Comparison of ENCODE assay signal across 1 cellular context in the genomic region with DNA sequence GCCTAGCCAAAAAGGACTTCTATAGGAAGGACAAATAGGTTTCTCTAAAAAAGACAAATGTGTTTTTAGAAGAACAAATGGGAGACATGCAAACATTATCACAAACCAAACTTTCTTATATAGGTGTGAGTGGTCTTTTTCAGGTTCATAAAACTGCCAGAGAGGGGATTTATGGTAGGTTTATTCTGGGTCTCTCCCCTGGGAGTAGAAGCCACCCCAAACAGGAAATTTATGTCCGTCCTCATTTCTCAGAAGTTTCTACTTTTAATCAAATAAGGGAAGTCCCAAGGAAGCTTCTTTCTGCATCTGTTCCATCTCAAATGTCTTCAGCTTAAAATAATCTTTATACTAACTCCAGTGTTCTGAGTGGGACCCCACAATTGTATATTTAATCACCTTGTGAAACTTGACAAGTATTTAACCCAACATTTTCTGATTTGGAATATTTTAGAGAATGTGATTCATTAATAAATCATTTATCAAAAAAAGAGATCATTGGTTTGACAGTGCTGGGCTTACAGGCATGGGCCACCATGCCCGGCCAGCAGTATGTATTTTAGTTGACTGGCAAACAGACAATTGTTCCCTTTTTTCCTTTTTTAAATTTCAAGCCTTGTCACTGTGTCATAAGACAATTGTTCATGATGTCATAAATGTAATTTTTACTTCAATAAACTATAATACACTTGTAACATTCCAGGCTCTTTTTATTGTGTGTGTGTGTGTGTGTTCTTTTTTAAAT.
TF ChIP-seq lines count a peak whose summit lies in the region.

No MANE protein-coding gene starts in this region.

TF ChIP-seq in HCT116, 20 proteins besides CTCF, POLR2A, EP300 and RAD21:
- TF ChIP-seq EZH2 (IDR thresholded peaks at IDR 0.05), result no peak
- TF ChIP-seq SP1 (IDR thresholded peaks at IDR 0.05; ENCODE audit: low read depth), result no peak
- TF ChIP-seq ZFX (IDR thresholded peaks at IDR 0.05), result no peak
- no peak for TF ChIP-seq CBX3 (IDR thresholded peaks at IDR 0.05; ENCODE audit: low read depth)
- no peak for TF ChIP-seq JUND (IDR thresholded peaks at IDR 0.05)
- TF ChIP-seq, protein P1, sequence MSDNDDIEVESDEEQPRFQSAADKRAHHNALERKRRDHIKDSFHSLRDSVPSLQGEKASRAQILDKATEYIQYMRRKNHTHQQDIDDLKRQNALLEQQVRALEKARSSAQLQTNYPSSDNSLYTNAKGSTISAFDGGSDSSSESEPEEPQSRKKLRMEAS (IDR thresholded peaks at IDR 0.05), result no peak
- TF ChIP-seq, protein P2, sequence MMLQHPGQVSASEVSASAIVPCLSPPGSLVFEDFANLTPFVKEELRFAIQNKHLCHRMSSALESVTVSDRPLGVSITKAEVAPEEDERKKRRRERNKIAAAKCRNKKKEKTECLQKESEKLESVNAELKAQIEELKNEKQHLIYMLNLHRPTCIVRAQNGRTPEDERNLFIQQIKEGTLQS (IDR thresholded peaks at IDR 0.05), result no peak
- no peak for TF ChIP-seq SRF (IDR thresholded peaks at IDR 0.05; ENCODE audit: low read depth)
- no peak for TF ChIP-seq EGR1 (IDR thresholded peaks at IDR 0.05; ENCODE audit: low read depth)
- no peak for TF ChIP-seq FOSL1 (IDR thresholded peaks at IDR 0.05; ENCODE audit: low read depth)
- no peak for TF ChIP-seq TCF7L2 (IDR thresholded peaks at IDR 0.05; ENCODE audit: borderline replicate concordance, extremely low read depth, insufficient read depth, insufficient read length)
- no peak for TF ChIP-seq POLR2AphosphoS5 (IDR thresholded peaks at IDR 0.05; ENCODE audit: low read depth, low read length)
- no peak for TF ChIP-seq SIN3A (IDR thresholded peaks at IDR 0.05; ENCODE audit: low read depth)
- TF ChIP-seq CEBPB (IDR thresholded peaks at IDR 0.05; ENCODE audit: low read depth), result no peak
- no peak for TF ChIP-seq EZH2phosphoT487 (IDR thresholded peaks at IDR 0.05; ENCODE audit: borderline replicate concordance)
- TF ChIP-seq ELF1 (IDR thresholded peaks at IDR 0.05; ENCODE audit: borderline replicate concordance, low read depth), result no peak
- no peak for TF ChIP-seq ZNF274 (IDR thresholded peaks at IDR 0.05; ENCODE audit: low read depth, low read length)
- no peak for TF ChIP-seq REST (IDR thresholded peaks at IDR 0.05; ENCODE audit: low read depth)
